26 cellular contexts compared by ENCODE assay signal in the genomic region with DNA sequence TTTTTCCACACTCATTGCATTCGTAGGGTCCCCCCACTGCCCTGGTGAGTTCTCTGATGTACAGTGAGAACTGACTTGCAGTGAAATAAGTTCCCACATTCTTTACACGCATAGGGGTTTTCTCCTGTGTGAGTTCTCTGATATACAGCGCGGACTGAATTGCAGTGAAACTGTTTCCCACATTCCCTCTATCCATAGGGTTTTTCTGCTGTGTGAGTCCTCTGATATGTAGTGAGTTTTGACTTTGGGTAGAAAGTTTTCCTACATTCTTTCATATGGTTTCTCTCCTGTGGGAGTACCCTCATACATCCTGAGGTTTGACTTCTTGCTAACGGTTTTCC.
"Had no signal": no experiment of that assay in that cellular context is flagged by ENCODE, and none has a peak within 500 bp of the region (broad histone marks: within the 10 kb centered on the region; RNA-seq: fewer than 3 reads in every experiment).

No MANE protein-coding gene starts in this region.

- H3K27ac ChIP-seq: ascending aorta, breast epithelium, cardiac muscle cell, coronary artery, dorsolateral prefrontal cortex had no signal

- DNase-seq: activated CD4-positive, alpha-beta memory T cell treated with anti-CD3 and anti-CD28 coated beads for 36 hours; activated CD4-positive, alpha-beta T cell treated with anti-CD3 and anti-CD28 coated beads for 36 hours; activated CD4-positive, alpha-beta T cell treated with anti-CD3 and anti-CD28 coated beads, Interleukin-2, amount 10 ng/mL, durations not matched to agents 24 days and 14 days; activated CD4-positive, CD25-positive, alpha-beta regulatory T cell; activated CD4-positive, CD25-positive, alpha-beta regulatory T cell treated with anti-CD3 and anti-CD28 coated beads, Interleukin-2, amount 50 U/mL, for 72 hours; activated CD8-positive, alpha-beta memory T cell treated with anti-CD3 and anti-CD28 coated beads, Interleukin-2, amount 10 ng/mL, durations not matched to agents 7 days and 5 days; activated CD8-positive, alpha-beta memory T cell treated with anti-CD3 and anti-CD28 coated beads, Interleukin-2, amount 50 U/mL, for 4 hours; activated CD8-positive, alpha-beta T cell treated with anti-CD3 and anti-CD28 coated beads, Interleukin-2, amount 10 ng/mL, durations not matched to agents 7 days and 5 days; activated effector memory CD4-positive, alpha-beta T cell treated with anti-CD3 and anti-CD28 coated beads, Interleukin-2, amount 50 U/mL, for 16 hours; activated naive CD4-positive, alpha-beta T cell treated with anti-CD3 and anti-CD28 coated beads for 36 hours; activated naive CD8-positive, alpha-beta T cell treated with anti-CD3 and anti-CD28 coated beads for 36 hours; activated naive CD8-positive, alpha-beta T cell treated with anti-CD3 and anti-CD28 coated beads, Interleukin-2, amount 50 U/mL, for 24 hours; activated T-cell treated with anti-CD3 and anti-CD28 coated beads, Interleukin-2, amount 50 U/mL, for 1 hour; activated T-cell treated with anti-CD3 and anti-CD28 coated beads, Interleukin-2, amount 50 U/mL, for 48 hours; dorsolateral prefrontal cortex; effector memory CD4-positive, alpha-beta T cell; endodermal cell; foreskin fibroblast; head of caudate nucleus; T-helper 2 cell had no signal

- ATAC-seq: activated CD4-positive, alpha-beta T cell treated with anti-CD3 and anti-CD28 coated beads for 36 hours; activated CD8-positive, alpha-beta memory T cell treated with anti-CD3 and anti-CD28 coated beads, Interleukin-2, amount 10 ng/mL, durations not matched to agents 7 days and 5 days; activated CD8-positive, alpha-beta T cell treated with anti-CD3 and anti-CD28 coated beads, Interleukin-2, amount 10 ng/mL, durations not matched to agents 7 days and 5 days; activated naive CD8-positive, alpha-beta T cell treated with anti-CD3 and anti-CD28 coated beads, Interleukin-2, amount 50 U/mL, for 24 hours; esophagus mucosa had no signal

- H3K36me3 ChIP-seq: ascending aorta, breast epithelium, cardiac muscle cell had no signal

- H3K4me1 ChIP-seq: ascending aorta, breast epithelium had no signal

- H3K27me3 ChIP-seq: ascending aorta, breast epithelium, cardiac muscle cell had no signal

- FAIRE-seq: frontal cortex had no signal

- H3K4me3 ChIP-seq: ascending aorta, breast epithelium, cardiac muscle cell, coronary artery, dorsolateral prefrontal cortex had no signal
